26 cellular contexts compared by ENCODE assay signal in the genomic region with DNA sequence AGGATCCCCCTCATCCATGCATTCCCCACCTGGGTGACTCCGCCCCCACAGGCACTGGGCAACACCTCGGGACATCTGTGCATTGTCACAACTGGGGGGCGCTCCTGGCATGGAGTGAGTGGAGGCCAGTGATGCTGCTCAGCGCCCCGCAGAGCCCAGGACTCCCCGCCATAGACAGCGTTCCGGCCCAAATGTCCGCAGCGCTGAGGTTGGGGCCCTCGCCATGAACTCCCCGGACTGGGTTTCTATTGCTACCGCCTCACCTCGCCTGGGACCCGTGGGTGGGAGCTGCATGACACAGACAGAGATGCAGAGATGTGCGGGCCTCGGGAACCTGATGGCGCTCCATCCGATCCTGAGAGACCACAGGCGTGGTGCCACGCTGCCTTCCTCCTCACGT. TPM values are rescaled to one million over a fixed set of nuclear protein-coding genes. Genes with fewer than 3 reads are reported as not detected.
DNase-seq lines count a peak whose midpoint lies in the region; ATAC-seq, FAIRE-seq and TF ChIP-seq lines count a peak whose summit lies in the region.
"Had no signal": no experiment of that assay in that cellular context is flagged by ENCODE, and none has a peak within 500 bp of the region (broad histone marks: within the 10 kb centered on the region; RNA-seq: fewer than 3 reads in every experiment).

No MANE protein-coding gene starts in this region.

- H3K79me2 ChIP-seq in Loucy (ENCODE audit: insufficient read depth, low read length) (peaks cover 96% of the 10 kb centered on the region), K562 (ENCODE audit: control insufficient read depth, insufficient read depth, low read length) (peaks cover 91% of the 10 kb centered on the region)

- in situ Hi-C loops in K562 (cut with MboI): no loop called here

- peaks cover 14% of the 10 kb centered on the region for H3K9me1 ChIP-seq in K562 (ENCODE audit: control insufficient read depth, insufficient read depth, low read length)

- peak overlapping the region; percentile 45 for H3K27ac Mint-ChIP-seq in nephron progenitor cell
- H3K27ac Mint-ChIP-seq: T-helper 1 cell treated with Interleukin-12 subunit alpha and Interleukin-12 subunit beta and Interleukin-4 antibody, amounts not matched to agents 30 μg/mL and 1 μg/mL, for 36 hours had no signal

- H3K9me2 ChIP-seq in Loucy (replicated peaks; ENCODE audit: low read depth, low read length): no peaks in the 10 kb centered on the region

- POLR2A ChIA-PET in K562 (lab: Yijun Ruan, JAX): interaction anchor here (1.4 kb wide), 1 partner anchor 10 kb away, joined by 4 read pairs; no protein-coding TSS in a partner anchor

- peaks cover 5% of the 10 kb centered on the region; the same call in 1 of the 2 replicates for H3K36me3 ChIP-seq in Loucy (ENCODE audit: insufficient read depth, low read length)
- H3K36me3 ChIP-seq in K562 (ENCODE audit: control insufficient read depth, insufficient read depth, low read length): peaks cover 38% of the 10 kb centered on the region; the same call in 2 of the 3 replicates

- peaks cover 83% of the 10 kb centered on the region for H4K20me1 ChIP-seq in Loucy (ENCODE audit: insufficient read depth, low read length, poor library complexity, severe bottlenecking)
- H4K20me1 ChIP-seq in K562 (replicated peaks; ENCODE audit: control insufficient read depth, insufficient read depth, low read length): peaks cover 64% of the 10 kb centered on the region

- H3K27ac ChIP-seq in K562 (ENCODE audit: extremely low read depth, low read depth, low read length): no peak overlapping the region
- H3K27ac ChIP-seq: SK-N-MC had no signal

- H3K9ac ChIP-seq in Loucy (ENCODE audit: low read depth, low read length, poor library complexity, severe bottlenecking): no peak overlapping the region
- peak overlapping the region in 1 of 2 experiments; percentile 1; a peak in 1 of 4 replicates for H3K9ac ChIP-seq in K562 (ENCODE audit: insufficient read depth in 1 of 2, low read depth in 2 of 2, low read length in 2 of 2)

- no peaks in the 10 kb centered on the region for H3F3A ChIP-seq in Loucy (ENCODE audit: low read depth)

- no peak for TF ChIP-seq RAD21 in K562 (CRISPR knock-in tag; conservative IDR thresholded peaks at IDR 0.05 in 1 of 2, IDR thresholded peaks at IDR 0.05 in 1 of 2)

- H3K9me3 ChIP-seq in Loucy (ENCODE audit: insufficient read depth, low read depth, low read length): no peaks in the 10 kb centered on the region
- H3K9me3 ChIP-seq in K562 (replicated peaks; ENCODE audit: control insufficient read depth, insufficient read depth, low read depth, low read length): no peaks in the 10 kb centered on the region
- H3K9me3 ChIP-seq: HAP-1, MG63 had no signal

- TF ChIP-seq EP300 in K562 (IDR thresholded peaks at IDR 0.05; ENCODE audit: low read length): no peak

- H3K4me1 Mint-ChIP-seq in nephron progenitor cell: peaks cover 77% of the 10 kb centered on the region

- no peak for DNase-seq in K562 (ENCODE audit: extremely low read depth in 1 of 4, low spot score in 3 of 4)
- no peak for DNase-seq in nephron progenitor cell
- no peak for DNase-seq in Kasumi-1 (lab: John Stamatoyannopoulos, UW)
- DNase-seq in NCI-H146 (lab: John Stamatoyannopoulos, UW): no peak
- DNase-seq: GM23248; MG63; NCI-H1105 treated with DMSO at 0.1 percent for 48 hours; NCI-H2029; NCI-H446 treated with DMSO at 0.1 percent for 48 hours; NCI-H526; NCI-H82; NK-92 treated with Interleukin-12 subunit alpha and Interleukin-12 subunit beta, amount 100 ng/mL, for 24 hours; SIG-M5 had no signal

- no peak for FAIRE-seq in K562 (lab: Jason Lieb, UNC)
- FAIRE-seq: G401.6, HepG2 had no signal

- WGBS in K562 (ENCODE audit: insufficient coverage, low coverage, missing lambda C conversion rate): 92% methylated on average over 20 of the region's 22 CpGs

- H3K36me3 Mint-ChIP-seq in nephron progenitor cell (ENCODE audit: low read depth): peaks cover 13% of the 10 kb centered on the region

- no peak overlapping the region for H2AFZ ChIP-seq in Loucy (ENCODE audit: low read length)
- H2AFZ ChIP-seq in K562 (ENCODE audit: low read depth, low read length): no peak overlapping the region
- H2AFZ ChIP-seq: GM23248 had no signal

- intact Hi-C loops in K562 (cut with micrococcal nuclease): no loop called here

- CTCF ChIA-PET in K562 (lab: Yijun Ruan, JAX; ENCODE audit: low intra/inter-chr PET ratio): no interaction called here

- H3K4me2 ChIP-seq in Loucy (ENCODE audit: low read depth, low read length, poor library complexity, severe bottlenecking) (peak overlapping the region; percentile 100), K562 (ENCODE audit: insufficient read depth, low read length) (no peak overlapping the region)

- BruUV-seq in K562 (replicated peaks; lab: Mats Ljungman, UMichigan): no TSS peak

- H3K4me3 Mint-ChIP-seq in nephron progenitor cell: no peak overlapping the region

- no peak for TF ChIP-seq POLR2A in K562 (conservative IDR thresholded peaks at IDR 0.05)

- no peaks in the 10 kb centered on the region for H3K27me3 ChIP-seq in Loucy (ENCODE audit: insufficient read depth, low read length, poor library complexity, severe bottlenecking)
- H3K27me3 ChIP-seq in K562 (ENCODE audit: control insufficient read depth in 2 of 2, insufficient read depth in 2 of 2, low read length in 2 of 2): no peaks in the 10 kb centered on the region
- H3K27me3 ChIP-seq: MG63 had no signal

- H3K4me3 ChIP-seq in Loucy (ENCODE audit: low read length, poor library complexity, severe bottlenecking) (no peak overlapping the region), K562 (no peak overlapping the region)
- H3K4me3 ChIP-seq: GM23248, HAP-1, MG63, SK-N-MC had no signal

- H3K27me3 Mint-ChIP-seq in nephron progenitor cell (ENCODE audit: low read depth, poor library complexity): peaks cover 3% of the 10 kb centered on the region

- H3K9me3 Mint-ChIP-seq in nephron progenitor cell: no peaks in the 10 kb centered on the region
- H3K9me3 Mint-ChIP-seq: T-helper 1 cell treated with Interleukin-12 subunit alpha and Interleukin-12 subunit beta and Interleukin-4 antibody, amounts not matched to agents 30 μg/mL and 1 μg/mL, for 36 hours had no signal

- ATAC-seq in K562 (no peak), HG02981 (IDR thresholded peaks at IDR 0.05; ENCODE audit: unreplicated experiment) (no peak), HG03442 (IDR thresholded peaks at IDR 0.05; ENCODE audit: unreplicated experiment) (no peak)
- ATAC-seq: HepG2 had no signal

- TF ChIP-seq CTCF in Loucy (conservative IDR thresholded peaks at IDR 0.05; ENCODE audit: low read length) (no peak), K562 (IDR thresholded peaks at IDR 0.05 in 2 of 3, conservative IDR thresholded peaks at IDR 0.05 in 1 of 3; ENCODE audit: insufficient read depth in 2 of 3, low read depth in 1 of 3, low read length in 3 of 3) (no peak), nephron progenitor cell (IDR thresholded peaks at IDR 0.05) (no peak)

- H3K4me1 ChIP-seq in Loucy (ENCODE audit: insufficient read depth, low read length, poor library complexity, severe bottlenecking): peaks cover 33% of the 10 kb centered on the region
- peaks cover 11 to 83% of the 10 kb centered on the region in 2 experiments; a peak in 4 of 5 replicates for H3K4me1 ChIP-seq in K562 (replicated peaks in 1 of 2; ENCODE audit: control insufficient read depth in 2 of 2, insufficient read depth in 2 of 2, low read length in 2 of 2)
- H3K4me1 ChIP-seq: HAP-1 had no signal

RNA-seq across cellular contexts. Expression of gene FZR1, which starts 4.6 kb away (rescaled TPM):
- 50.6 and 186 TPM in 2 replicates for total RNA-seq in K562 (2011; cell fraction: chromatin; rRNA removed; ENCODE audit: low replicate concordance)
- 95.1 and 105 TPM in 2 replicates for total RNA-seq in K562 (2011; cell fraction: nucleolus; rRNA removed)
- 50.0 and 65.9 TPM in 2 replicates for total RNA-seq in K562 (2011; cell fraction: nucleoplasm; rRNA removed)
- 24.1 and 42.2 TPM in 2 replicates for total RNA-seq in K562 (2014; rRNA removed)
- total RNA-seq in K562 (2014; rRNA removed; fragmentation: Illumina TruSeq; extraction: Trizol): 5.0 and 5.7 TPM in 2 replicates
- total RNA-seq in K562 (2015; rRNA removed; fragmentation: Illumina TruSeq; extraction: Trizol): 18.0 and 22.3 TPM in 2 replicates
- total RNA-seq in K562 (2021): 45.4 and 48.0 TPM in 2 replicates
- 22.2 and 37.4 TPM in 2 replicates for polyA plus RNA-seq in K562 (2011; rRNA removed)
- polyA plus RNA-seq in K562 (2011; cell fraction: cytosol; rRNA removed): 18.2 and 33.8 TPM in 2 replicates
- polyA plus RNA-seq in K562 (2011; cell fraction: nucleus; rRNA removed): 112 and 152 TPM in 2 replicates
- 39.8 and 40.4 TPM in 2 replicates for polyA plus RNA-seq in K562 (2012)
- 21.6 and 40.6 TPM in 2 replicates for polyA plus RNA-seq in K562 (2014; fragmentation: Illumina TruSeq; extraction: Trizol)
- under 1 TPM; 0.18 to 0.28 TPM for polyA plus RNA-seq in K562 (2014; fragmentation: Nextera tagmentation; extraction: Ambion mirVana)
- 23.6 and 30.6 TPM in 2 replicates for polyA plus RNA-seq in K562 (2014; rRNA removed)
- 6.9 and 8.2 TPM in 2 replicates for polyA minus RNA-seq in K562 (2011; rRNA and poly(A)+ RNA removed)
- 32.1 and 44.7 TPM in 2 replicates for polyA minus RNA-seq in K562 (2011; cell fraction: cytosol; rRNA and poly(A)+ RNA removed)
- 18.8 and 33.2 TPM in 2 replicates for polyA minus RNA-seq in K562 (2011; cell fraction: nucleus; rRNA and poly(A)+ RNA removed)

RNA-seq across cellular contexts. Expression of gene DOHH, which starts 10.3 kb away (rescaled TPM):
- total RNA-seq in K562 (2011; cell fraction: chromatin; rRNA removed; ENCODE audit: low replicate concordance): 1.7 and 7.3 TPM in 2 replicates
- 15.4 and 16.5 TPM in 2 replicates for total RNA-seq in K562 (2011; cell fraction: nucleolus; rRNA removed)
- total RNA-seq in K562 (2011; cell fraction: nucleoplasm; rRNA removed): 6.7 and 6.9 TPM in 2 replicates
- total RNA-seq in K562 (2014; rRNA removed): 47.2 and 58.7 TPM in 2 replicates
- total RNA-seq in K562 (2014; rRNA removed; fragmentation: Illumina TruSeq; extraction: Trizol): 1.1 and 1.8 TPM in 2 replicates
- 10.4 and 10.6 TPM in 2 replicates for total RNA-seq in K562 (2015; rRNA removed; fragmentation: Illumina TruSeq; extraction: Trizol)
- total RNA-seq in K562 (2021): 21.4 and 31.0 TPM in 2 replicates
- 5.1 and 6.3 TPM in 2 replicates for polyA plus RNA-seq in K562 (2011; rRNA removed)
- 7.6 and 28.6 TPM in 2 replicates for polyA plus RNA-seq in K562 (2011; cell fraction: cytosol; rRNA removed)
- 4.8 and 12.7 TPM in 2 replicates for polyA plus RNA-seq in K562 (2011; cell fraction: nucleus; rRNA removed)
- 15.9 and 28.3 TPM in 2 replicates for polyA plus RNA-seq in K562 (2012)
- 1.2 and 8.2 TPM in 2 replicates for polyA plus RNA-seq in K562 (2014; fragmentation: Illumina TruSeq; extraction: Trizol)
- polyA plus RNA-seq in K562 (2014; fragmentation: Nextera tagmentation; extraction: Ambion mirVana): under 1 TPM; 0.14 to 0.15 TPM
- 31.2 and 32.8 TPM in 2 replicates for polyA plus RNA-seq in K562 (2014; rRNA removed)
- 1.1 and 2.0 TPM in 2 replicates for polyA minus RNA-seq in K562 (2011; rRNA and poly(A)+ RNA removed)
- 10.9 and 15.2 TPM in 2 replicates for polyA minus RNA-seq in K562 (2011; cell fraction: cytosol; rRNA and poly(A)+ RNA removed)
- polyA minus RNA-seq in K562 (2011; cell fraction: nucleus; rRNA and poly(A)+ RNA removed): 5.5 and 6.3 TPM in 2 replicates

RNA-seq across cellular contexts. Expression of gene SMIM44, which starts 27.5 kb away (rescaled TPM):
- total RNA-seq in K562 (2011; cell fraction: chromatin; rRNA removed; ENCODE audit: low replicate concordance): not detected in 2 replicates
- total RNA-seq in K562 (2011; cell fraction: nucleolus; rRNA removed): not detected in 2 replicates
- not detected in 2 replicates for total RNA-seq in K562 (2011; cell fraction: nucleoplasm; rRNA removed)
- not detected in 2 replicates for total RNA-seq in K562 (2014; rRNA removed)
- total RNA-seq in K562 (2014; rRNA removed; fragmentation: Illumina TruSeq; extraction: Trizol): not detected in 2 replicates
- not detected in 2 replicates for total RNA-seq in K562 (2015; rRNA removed; fragmentation: Illumina TruSeq; extraction: Trizol)
- total RNA-seq in K562 (2021): not detected in 2 replicates
- polyA plus RNA-seq in K562 (2011; rRNA removed): not detected in 2 replicates
- not detected in 2 replicates for polyA plus RNA-seq in K562 (2011; cell fraction: cytosol; rRNA removed)
- not detected in 2 replicates for polyA plus RNA-seq in K562 (2011; cell fraction: nucleus; rRNA removed)
- not detected in 2 replicates for polyA plus RNA-seq in K562 (2012)
- polyA plus RNA-seq in K562 (2014; fragmentation: Illumina TruSeq; extraction: Trizol): not detected in 2 replicates
- polyA plus RNA-seq in K562 (2014; fragmentation: Nextera tagmentation; extraction: Ambion mirVana): not detected
- polyA plus RNA-seq in K562 (2014; rRNA removed): not detected in 2 replicates
- not detected in 2 replicates for polyA minus RNA-seq in K562 (2011; rRNA and poly(A)+ RNA removed)
- polyA minus RNA-seq in K562 (2011; cell fraction: cytosol; rRNA and poly(A)+ RNA removed): not detected in 2 replicates
- polyA minus RNA-seq in K562 (2011; cell fraction: nucleus; rRNA and poly(A)+ RNA removed): not detected in 2 replicates
- total RNA-seq: A673, Daoy, GM23248, HepG2, HT1080, LHCN-M2 had no signal
- polyA plus RNA-seq: BJ, GM23248, HepG2 had no signal

RNA-seq across cellular contexts. Expression of gene TEKTIP1, which starts 28.2 kb away (rescaled TPM):
- not detected in 2 replicates for total RNA-seq in K562 (2011; cell fraction: chromatin; rRNA removed; ENCODE audit: low replicate concordance)
- not detected in 2 replicates for total RNA-seq in K562 (2011; cell fraction: nucleolus; rRNA removed)
- total RNA-seq in K562 (2011; cell fraction: nucleoplasm; rRNA removed): not detected in 2 replicates
- total RNA-seq in K562 (2014; rRNA removed) (not detected in 2 replicates), K562 (2014; rRNA removed; fragmentation: Illumina TruSeq; extraction: Trizol) (not detected in 2 replicates), K562 (2015; rRNA removed; fragmentation: Illumina TruSeq; extraction: Trizol) (0.26 TPM in 1 of 2 replicates, not detected in the other), K562 (2021) (0.29 and 0.66 TPM in 2 replicates)
- polyA plus RNA-seq in K562 (2011; rRNA removed) (not detected in 2 replicates), K562 (2014; fragmentation: Illumina TruSeq; extraction: Trizol) (not detected in 2 replicates), K562 (2014; fragmentation: Nextera tagmentation; extraction: Ambion mirVana) (not detected), K562 (2014; rRNA removed) (not detected in 2 replicates)
- not detected in 2 replicates for polyA plus RNA-seq in K562 (2011; cell fraction: cytosol; rRNA removed)
- polyA plus RNA-seq in K562 (2011; cell fraction: nucleus; rRNA removed): 0.53 TPM in 1 of 2 replicates, not detected in the other
- polyA plus RNA-seq in K562 (2012): 0.44 and 0.68 TPM in 2 replicates
- not detected in 2 replicates for polyA minus RNA-seq in K562 (2011; rRNA and poly(A)+ RNA removed)
- polyA minus RNA-seq in K562 (2011; cell fraction: cytosol; rRNA and poly(A)+ RNA removed): not detected in 2 replicates
- polyA minus RNA-seq in K562 (2011; cell fraction: nucleus; rRNA and poly(A)+ RNA removed): not detected in 2 replicates
- total RNA-seq: Daoy, GM23248, HepG2, HT1080, LHCN-M2 had no signal
- polyA plus RNA-seq: BJ, GM23248, HepG2 had no signal

RNA-seq across cellular contexts. Expression of gene SMIM24, which starts 30.4 kb away (rescaled TPM):
- 2.1 and 3.1 TPM in 2 replicates for total RNA-seq in K562 (2011; cell fraction: chromatin; rRNA removed; ENCODE audit: low replicate concordance)
- total RNA-seq in K562 (2011; cell fraction: nucleolus; rRNA removed): 3.2 and 3.8 TPM in 2 replicates
- 3.5 and 8.2 TPM in 2 replicates for total RNA-seq in K562 (2011; cell fraction: nucleoplasm; rRNA removed)
- total RNA-seq in K562 (2014; rRNA removed) (0.45 and 1.2 TPM in 2 replicates), K562 (2014; rRNA removed; fragmentation: Illumina TruSeq; extraction: Trizol) (0.73 and 1.1 TPM in 2 replicates), K562 (2015; rRNA removed; fragmentation: Illumina TruSeq; extraction: Trizol) (not detected in 2 replicates), K562 (2021) (1.1 and 1.4 TPM in 2 replicates)
- polyA plus RNA-seq in K562 (2011; rRNA removed) (12.3 and 12.9 TPM in 2 replicates), K562 (2014; fragmentation: Illumina TruSeq; extraction: Trizol) (2.9 and 3.0 TPM in 2 replicates), K562 (2014; fragmentation: Nextera tagmentation; extraction: Ambion mirVana) (1 to 10 TPM in 1 of 2 experiments, under 1 TPM in 1; 0.86 to 1.8 TPM), K562 (2014; rRNA removed) (0.77 and 1.6 TPM in 2 replicates)
- 9.2 and 18.1 TPM in 2 replicates for polyA plus RNA-seq in K562 (2011; cell fraction: cytosol; rRNA removed)
- polyA plus RNA-seq in K562 (2011; cell fraction: nucleus; rRNA removed): 3.3 and 7.5 TPM in 2 replicates
- polyA plus RNA-seq in K562 (2012): 2.3 and 5.3 TPM in 2 replicates
- polyA minus RNA-seq in K562 (2011; rRNA and poly(A)+ RNA removed): 3.8 and 4.3 TPM in 2 replicates
- polyA minus RNA-seq in K562 (2011; cell fraction: cytosol; rRNA and poly(A)+ RNA removed): 2.2 and 5.2 TPM in 2 replicates
- 1.7 TPM in 1 of 2 replicates, not detected in the other for polyA minus RNA-seq in K562 (2011; cell fraction: nucleus; rRNA and poly(A)+ RNA removed)
- total RNA-seq: A673, Daoy, GM23248, HT1080 had no signal
- polyA plus RNA-seq: GM23248 had no signal
